ENCODE assay signal across 1 cellular context in the genomic region with DNA sequence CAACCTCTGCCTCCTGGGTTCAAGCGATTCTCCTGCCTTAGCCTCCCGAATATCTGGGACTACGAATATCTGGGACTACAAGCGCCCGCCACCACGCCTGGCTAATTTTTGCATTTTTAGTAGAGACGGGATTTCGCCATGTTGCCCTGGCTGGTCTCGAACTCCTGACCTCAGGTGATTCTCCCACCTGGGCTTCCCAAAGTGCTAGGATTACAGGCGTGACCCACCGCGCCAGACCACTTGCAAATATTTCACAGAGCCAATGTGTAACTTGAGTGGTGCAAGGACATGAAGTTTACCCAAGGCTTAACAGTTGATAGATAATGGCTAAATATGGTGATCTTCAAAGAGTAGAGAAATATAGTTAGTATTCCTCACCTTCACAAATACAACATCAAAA.
TF ChIP-seq lines count a peak whose summit lies in the region.

No MANE protein-coding gene starts in this region.

TF ChIP-seq in GM12878, 131 proteins besides CTCF, POLR2A, EP300 and RAD21:
- TF ChIP-seq POLR2AphosphoS5 (IDR thresholded peaks at IDR 0.05; ENCODE audit: low read length) (no peak), BHLHE40 (IDR thresholded peaks at IDR 0.05; ENCODE audit: borderline replicate concordance in 1 of 2, low read depth in 2 of 2, low read length in 1 of 2) (no peak), RUNX3 (IDR thresholded peaks at IDR 0.05; ENCODE audit: low read length) (no peak), ZNF24 (IDR thresholded peaks at IDR 0.05) (no peak), POLR2AphosphoS2 (IDR thresholded peaks at IDR 0.05; ENCODE audit: low read depth, low read length) (no peak), MXI1 (IDR thresholded peaks at IDR 0.05; ENCODE audit: low read depth, low read length) (no peak), NFXL1 (IDR thresholded peaks at IDR 0.05; ENCODE audit: borderline replicate concordance) (no peak), CBX3 (IDR thresholded peaks at IDR 0.05; ENCODE audit: borderline replicate concordance, low read depth) (no peak), HDAC6 (IDR thresholded peaks at IDR 0.05; ENCODE audit: unreplicated experiment) (no peak), LARP7 (IDR thresholded peaks at IDR 0.05) (no peak), RB1 (IDR thresholded peaks at IDR 0.05; ENCODE audit: borderline replicate concordance) (no peak)
- TF ChIP-seq, protein P1, sequence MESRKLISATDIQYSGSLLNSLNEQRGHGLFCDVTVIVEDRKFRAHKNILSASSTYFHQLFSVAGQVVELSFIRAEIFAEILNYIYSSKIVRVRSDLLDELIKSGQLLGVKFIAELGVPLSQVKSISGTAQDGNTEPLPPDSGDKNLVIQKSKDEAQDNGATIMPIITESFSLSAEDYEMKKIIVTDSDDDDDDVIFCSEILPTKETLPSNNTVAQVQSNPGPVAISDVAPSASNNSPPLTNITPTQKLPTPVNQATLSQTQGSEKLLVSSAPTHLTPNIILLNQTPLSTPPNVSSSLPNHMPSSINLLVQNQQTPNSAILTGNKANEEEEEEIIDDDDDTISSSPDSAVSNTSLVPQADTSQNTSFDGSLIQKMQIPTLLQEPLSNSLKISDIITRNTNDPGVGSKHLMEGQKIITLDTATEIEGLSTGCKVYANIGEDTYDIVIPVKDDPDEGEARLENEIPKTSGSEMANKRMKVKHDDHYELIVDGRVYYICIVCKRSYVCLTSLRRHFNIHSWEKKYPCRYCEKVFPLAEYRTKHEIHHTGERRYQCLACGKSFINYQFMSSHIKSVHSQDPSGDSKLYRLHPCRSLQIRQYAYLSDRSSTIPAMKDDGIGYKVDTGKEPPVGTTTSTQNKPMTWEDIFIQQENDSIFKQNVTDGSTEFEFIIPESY (IDR thresholded peaks at IDR 0.05), result no peak
- TF ChIP-seq, protein P2, sequence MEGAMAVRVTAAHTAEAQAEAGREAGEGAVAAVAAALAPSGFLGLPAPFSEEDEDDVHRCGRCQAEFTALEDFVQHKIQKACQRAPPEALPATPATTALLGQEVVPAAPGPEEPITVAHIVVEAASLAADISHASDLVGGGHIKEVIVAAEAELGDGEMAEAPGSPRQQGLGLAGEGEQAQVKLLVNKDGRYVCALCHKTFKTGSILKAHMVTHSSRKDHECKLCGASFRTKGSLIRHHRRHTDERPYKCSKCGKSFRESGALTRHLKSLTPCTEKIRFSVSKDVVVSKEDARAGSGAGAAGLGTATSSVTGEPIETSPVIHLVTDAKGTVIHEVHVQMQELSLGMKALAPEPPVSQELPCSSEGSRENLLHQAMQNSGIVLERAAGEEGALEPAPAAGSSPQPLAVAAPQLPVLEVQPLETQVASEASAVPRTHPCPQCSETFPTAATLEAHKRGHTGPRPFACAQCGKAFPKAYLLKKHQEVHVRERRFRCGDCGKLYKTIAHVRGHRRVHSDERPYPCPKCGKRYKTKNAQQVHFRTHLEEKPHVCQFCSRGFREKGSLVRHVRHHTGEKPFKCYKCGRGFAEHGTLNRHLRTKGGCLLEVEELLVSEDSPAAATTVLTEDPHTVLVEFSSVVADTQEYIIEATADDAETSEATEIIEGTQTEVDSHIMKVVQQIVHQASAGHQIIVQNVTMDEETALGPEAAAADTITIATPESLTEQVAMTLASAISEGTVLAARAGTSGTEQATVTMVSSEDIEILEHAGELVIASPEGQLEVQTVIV (IDR thresholded peaks at IDR 0.05; ENCODE audit: borderline replicate concordance, partially characterized antibody), result no peak
- TF ChIP-seq, protein P3, sequence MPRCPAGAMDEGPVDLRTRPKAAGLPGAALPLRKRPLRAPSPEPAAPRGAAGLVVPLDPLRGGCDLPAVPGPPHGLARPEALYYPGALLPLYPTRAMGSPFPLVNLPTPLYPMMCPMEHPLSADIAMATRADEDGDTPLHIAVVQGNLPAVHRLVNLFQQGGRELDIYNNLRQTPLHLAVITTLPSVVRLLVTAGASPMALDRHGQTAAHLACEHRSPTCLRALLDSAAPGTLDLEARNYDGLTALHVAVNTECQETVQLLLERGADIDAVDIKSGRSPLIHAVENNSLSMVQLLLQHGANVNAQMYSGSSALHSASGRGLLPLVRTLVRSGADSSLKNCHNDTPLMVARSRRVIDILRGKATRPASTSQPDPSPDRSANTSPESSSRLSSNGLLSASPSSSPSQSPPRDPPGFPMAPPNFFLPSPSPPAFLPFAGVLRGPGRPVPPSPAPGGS (IDR thresholded peaks at IDR 0.05; ENCODE audit: borderline replicate concordance, insufficient read depth, low read depth, low read length, poor library complexity, severe bottlenecking), result no peak
- TF ChIP-seq, protein P4, sequence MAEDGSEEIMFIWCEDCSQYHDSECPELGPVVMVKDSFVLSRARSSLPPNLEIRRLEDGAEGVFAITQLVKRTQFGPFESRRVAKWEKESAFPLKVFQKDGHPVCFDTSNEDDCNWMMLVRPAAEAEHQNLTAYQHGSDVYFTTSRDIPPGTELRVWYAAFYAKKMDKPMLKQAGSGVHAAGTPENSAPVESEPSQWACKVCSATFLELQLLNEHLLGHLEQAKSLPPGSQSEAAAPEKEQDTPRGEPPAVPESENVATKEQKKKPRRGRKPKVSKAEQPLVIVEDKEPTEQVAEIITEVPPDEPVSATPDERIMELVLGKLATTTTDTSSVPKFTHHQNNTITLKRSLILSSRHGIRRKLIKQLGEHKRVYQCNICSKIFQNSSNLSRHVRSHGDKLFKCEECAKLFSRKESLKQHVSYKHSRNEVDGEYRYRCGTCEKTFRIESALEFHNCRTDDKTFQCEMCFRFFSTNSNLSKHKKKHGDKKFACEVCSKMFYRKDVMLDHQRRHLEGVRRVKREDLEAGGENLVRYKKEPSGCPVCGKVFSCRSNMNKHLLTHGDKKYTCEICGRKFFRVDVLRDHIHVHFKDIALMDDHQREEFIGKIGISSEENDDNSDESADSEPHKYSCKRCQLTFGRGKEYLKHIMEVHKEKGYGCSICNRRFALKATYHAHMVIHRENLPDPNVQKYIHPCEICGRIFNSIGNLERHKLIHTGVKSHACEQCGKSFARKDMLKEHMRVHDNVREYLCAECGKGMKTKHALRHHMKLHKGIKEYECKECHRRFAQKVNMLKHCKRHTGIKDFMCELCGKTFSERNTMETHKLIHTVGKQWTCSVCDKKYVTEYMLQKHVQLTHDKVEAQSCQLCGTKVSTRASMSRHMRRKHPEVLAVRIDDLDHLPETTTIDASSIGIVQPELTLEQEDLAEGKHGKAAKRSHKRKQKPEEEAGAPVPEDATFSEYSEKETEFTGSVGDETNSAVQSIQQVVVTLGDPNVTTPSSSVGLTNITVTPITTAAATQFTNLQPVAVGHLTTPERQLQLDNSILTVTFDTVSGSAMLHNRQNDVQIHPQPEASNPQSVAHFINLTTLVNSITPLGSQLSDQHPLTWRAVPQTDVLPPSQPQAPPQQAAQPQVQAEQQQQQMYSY (CRISPR knock-in tag; IDR thresholded peaks at IDR 0.05), result no peak
- TF ChIP-seq, protein P5, sequence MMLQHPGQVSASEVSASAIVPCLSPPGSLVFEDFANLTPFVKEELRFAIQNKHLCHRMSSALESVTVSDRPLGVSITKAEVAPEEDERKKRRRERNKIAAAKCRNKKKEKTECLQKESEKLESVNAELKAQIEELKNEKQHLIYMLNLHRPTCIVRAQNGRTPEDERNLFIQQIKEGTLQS (IDR thresholded peaks at IDR 0.05; ENCODE audit: borderline replicate concordance, extremely low read depth, low read depth, low read length), result no peak
- TF ChIP-seq, protein P6, sequence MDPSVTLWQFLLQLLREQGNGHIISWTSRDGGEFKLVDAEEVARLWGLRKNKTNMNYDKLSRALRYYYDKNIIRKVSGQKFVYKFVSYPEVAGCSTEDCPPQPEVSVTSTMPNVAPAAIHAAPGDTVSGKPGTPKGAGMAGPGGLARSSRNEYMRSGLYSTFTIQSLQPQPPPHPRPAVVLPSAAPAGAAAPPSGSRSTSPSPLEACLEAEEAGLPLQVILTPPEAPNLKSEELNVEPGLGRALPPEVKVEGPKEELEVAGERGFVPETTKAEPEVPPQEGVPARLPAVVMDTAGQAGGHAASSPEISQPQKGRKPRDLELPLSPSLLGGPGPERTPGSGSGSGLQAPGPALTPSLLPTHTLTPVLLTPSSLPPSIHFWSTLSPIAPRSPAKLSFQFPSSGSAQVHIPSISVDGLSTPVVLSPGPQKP (IDR thresholded peaks at IDR 0.05; ENCODE audit: low read depth, low read length), result no peak
- TF ChIP-seq, protein P7, sequence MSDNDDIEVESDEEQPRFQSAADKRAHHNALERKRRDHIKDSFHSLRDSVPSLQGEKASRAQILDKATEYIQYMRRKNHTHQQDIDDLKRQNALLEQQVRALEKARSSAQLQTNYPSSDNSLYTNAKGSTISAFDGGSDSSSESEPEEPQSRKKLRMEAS (IDR thresholded peaks at IDR 0.05; ENCODE audit: low read depth, low read length), result no peak
